Comparison of ENCODE assay signal across 11 cellular contexts in genomic region chr17:50087912-50088405, GRCh38. TPM values are rescaled to one million over a fixed set of nuclear protein-coding genes. Genes with fewer than 3 reads are reported as not detected.
A peak's percentile ranks its signal among the peaks of the same experiment; 100 is the strongest.
DNase-seq lines count a peak whose midpoint lies in the region; ATAC-seq and TF ChIP-seq lines count a peak whose summit lies in the region.
"Had no signal": no experiment of that assay in that cellular context is flagged by ENCODE, and none has a peak within 500 bp of the region (broad histone marks: within the 10 kb centered on the region; RNA-seq: fewer than 3 reads in every experiment).

No MANE protein-coding gene starts in this region.

- peak in 6 of 8 donors; percentile 8 to 49 (median 20) for ATAC-seq in heart right ventricle
- ATAC-seq in gastroesophageal sphincter: peak; percentile 10
- ATAC-seq in omental fat pad (ENCODE audit: low FRiP score): peak; percentile 3
- ATAC-seq in HG02759 (IDR thresholded peaks at IDR 0.05; ENCODE audit: unreplicated experiment): no peak
- ATAC-seq in activated naive CD4-positive, alpha-beta T cell treated with anti-CD3 and anti-CD28 coated beads, Interleukin-2, amount 50 U/mL, for 72 hours: no peak

- DNase-seq in heart right ventricle: no peak
- DNase-seq in left ventricle myocardium inferior: no peak
- no peak for DNase-seq in omental fat pad (ENCODE audit: low spot score)
- DNase-seq in NCI-H774 (lab: John Stamatoyannopoulos, UW): no peak
- no peak for DNase-seq in esophagus muscularis mucosa (ENCODE audit: extremely low spot score)
- no peak for DNase-seq in activated naive CD4-positive, alpha-beta T cell treated with anti-CD3 and anti-CD28 coated beads, Interleukin-2, amount 50 U/mL, for 72 hours (ENCODE audit: low spot score in 2 of 2)

- TF ChIP-seq EP300 in gastroesophageal sphincter (IDR thresholded peaks at IDR 0.05) (no peak), esophagus muscularis mucosa (IDR thresholded peaks at IDR 0.05) (no peak)

- no peaks in the 10 kb centered on the region for H3K9me3 Mint-ChIP-seq in activated naive CD4-positive, alpha-beta T cell treated with anti-CD3 and anti-CD28 coated beads, Interleukin-2, amount 50 U/mL, for 72 hours

- H3K4me1 ChIP-seq in heart right ventricle (no peaks in the 10 kb centered on the region), left ventricle myocardium inferior (no peaks in the 10 kb centered on the region), gastroesophageal sphincter (no peaks in the 10 kb centered on the region), esophagus muscularis mucosa (peaks cover 0 to 5% (median 0%) of the 10 kb centered on the region in 4 donors)

- H3K4me3 ChIP-seq in heart right ventricle: no peak overlapping the region
- H3K4me3 ChIP-seq in left ventricle myocardium inferior: no peak overlapping the region
- no peak overlapping the region for H3K4me3 ChIP-seq in gastroesophageal sphincter
- no peak overlapping the region for H3K4me3 ChIP-seq in esophagus muscularis mucosa
- H3K4me3 ChIP-seq: K562 had no signal

- H3K9me3 ChIP-seq in heart right ventricle (no peaks in the 10 kb centered on the region), left ventricle myocardium inferior (replicated peaks) (no peaks in the 10 kb centered on the region), gastroesophageal sphincter (no peaks in the 10 kb centered on the region), esophagus muscularis mucosa (no peaks in the 10 kb centered on the region)

- H3K27ac ChIP-seq in heart right ventricle: no peak overlapping the region
- H3K27ac ChIP-seq in left ventricle myocardium inferior (replicated peaks): no peak overlapping the region
- H3K27ac ChIP-seq in gastroesophageal sphincter: peak overlapping the region in 1 of 4 donors; percentile 50
- no peak overlapping the region for H3K27ac ChIP-seq in esophagus muscularis mucosa (replicated peaks in 1 of 4)

- H3K36me3 Mint-ChIP-seq in activated naive CD4-positive, alpha-beta T cell treated with anti-CD3 and anti-CD28 coated beads, Interleukin-2, amount 50 U/mL, for 72 hours: no peaks in the 10 kb centered on the region
- H3K36me3 Mint-ChIP-seq: CD14-positive monocyte had no signal

- H3K27me3 ChIP-seq in heart right ventricle: no peaks in the 10 kb centered on the region
- no peaks in the 10 kb centered on the region for H3K27me3 ChIP-seq in left ventricle myocardium inferior (ENCODE audit: low read depth)
- H3K27me3 ChIP-seq in gastroesophageal sphincter: no peaks in the 10 kb centered on the region
- no peaks in the 10 kb centered on the region for H3K27me3 ChIP-seq in esophagus muscularis mucosa

- TF ChIP-seq POLR2A in gastroesophageal sphincter (IDR thresholded peaks at IDR 0.05): no peak
- no peak for TF ChIP-seq POLR2A in esophagus muscularis mucosa (IDR thresholded peaks at IDR 0.05; ENCODE audit: low read depth)

- peaks cover 0 to 40% (median 0%) of the 10 kb centered on the region in 9 donors for H3K36me3 ChIP-seq in heart right ventricle
- peaks cover 11% of the 10 kb centered on the region for H3K36me3 ChIP-seq in left ventricle myocardium inferior
- peaks cover 0 to 48% of the 10 kb centered on the region in 2 donors for H3K36me3 ChIP-seq in gastroesophageal sphincter
- H3K36me3 ChIP-seq in esophagus muscularis mucosa: peaks cover 3 to 34% (median 29%) of the 10 kb centered on the region in 4 donors

- intact Hi-C loops in heart right ventricle (cut with DNase I): loop anchor here (1.0 to 10.0 kb wide), 9 partner anchors 35 to 523 kb away; no protein-coding TSS in a partner anchor
- intact Hi-C loops in left ventricle myocardium inferior (cut with micrococcal nuclease): loop anchor here (5.0 kb wide), 1 partner anchor 61 kb away; no protein-coding TSS in a partner anchor
- intact Hi-C loops in esophagus muscularis mucosa (cut with DNase I): loop anchor here (1.0 kb wide), 1 partner anchor 62 kb away; no protein-coding TSS in a partner anchor

- WGBS in heart right ventricle, 2 donors: 86 to 89% methylated on average over 19 of the region's 19 CpGs
- WGBS in gastroesophageal sphincter (ENCODE audit: low coverage in 1 of 2), 2 donors: no CpG with 5 or more reads among the region's 19 CpGs
- 90% methylated on average over 10 of the region's 19 CpGs for WGBS in esophagus muscularis mucosa

- TF ChIP-seq CTCF in heart right ventricle (IDR thresholded peaks at IDR 0.05) (no peak), left ventricle myocardium inferior (IDR thresholded peaks at IDR 0.05; ENCODE audit: borderline replicate concordance) (no peak), gastroesophageal sphincter (IDR thresholded peaks at IDR 0.05) (no peak), omental fat pad (IDR thresholded peaks at IDR 0.05) (no peak), esophagus muscularis mucosa (IDR thresholded peaks at IDR 0.05) (no peak)

- no peak overlapping the region for H3K27ac Mint-ChIP-seq in activated naive CD4-positive, alpha-beta T cell treated with anti-CD3 and anti-CD28 coated beads, Interleukin-2, amount 50 U/mL, for 72 hours

RNA-seq across cellular contexts. Expression of gene PDK2, which starts 7.2 kb away (rescaled TPM):
- 100 to 1,000 TPM; 161 to 337 (median 231) TPM for total RNA-seq in heart right ventricle
- 100 to 1,000 TPM in 1 of 2 donors, 10 to 100 TPM in 1; 88.1 to 129 TPM for polyA plus RNA-seq in heart right ventricle
- total RNA-seq in left ventricle myocardium inferior: 206 TPM
- 10 to 100 TPM; 31.6 to 70.6 (median 58.1) TPM for total RNA-seq in gastroesophageal sphincter
- 10 to 100 TPM; 42.2 to 72.7 (median 50.7) TPM for total RNA-seq in omental fat pad
- total RNA-seq in esophagus muscularis mucosa: 100 to 1,000 TPM in 1 of 4 donors, 10 to 100 TPM in 3; 31.6 to 118 (median 61.4) TPM
- 10 to 100 TPM; 14.3 to 18.7 TPM for total RNA-seq in activated naive CD4-positive, alpha-beta T cell treated with anti-CD3 and anti-CD28 coated beads, Interleukin-2, amount 50 U/mL, for 72 hours

RNA-seq across cellular contexts. Expression of gene ITGA3, which starts 32.0 kb away (rescaled TPM):
- total RNA-seq in heart right ventricle (10 to 100 TPM; 12.5 to 44.2 (median 22.5) TPM), left ventricle myocardium inferior (17.0 TPM), gastroesophageal sphincter (100 to 1,000 TPM in 3 of 4 donors, 10 to 100 TPM in 1; 62.4 to 131 (median 124) TPM), omental fat pad (10 to 100 TPM; 28.5 to 99.8 (median 41.2) TPM), esophagus muscularis mucosa (10 to 100 TPM; 38.9 to 96.7 (median 58.6) TPM)
- 10 to 100 TPM; 26.1 to 39.9 TPM for polyA plus RNA-seq in heart right ventricle
- total RNA-seq in activated naive CD4-positive, alpha-beta T cell treated with anti-CD3 and anti-CD28 coated beads, Interleukin-2, amount 50 U/mL, for 72 hours: 10 to 100 TPM in 1 of 2 donors, 1 to 10 TPM in 1; 7.4 to 40.7 TPM

RNA-seq across cellular contexts. Expression of gene SAMD14, which starts 42.0 kb away (rescaled TPM):
- total RNA-seq in heart right ventricle (1 to 10 TPM; 1.5 to 3.8 (median 1.9) TPM), left ventricle myocardium inferior (1.6 TPM), gastroesophageal sphincter (1 to 10 TPM; 1.3 to 2.8 (median 2.3) TPM), omental fat pad (under 1 TPM in 2 of 4 donors, not detected in 2; 0.12 to 0.44 TPM), esophagus muscularis mucosa (1 to 10 TPM in 3 of 4 donors, under 1 TPM in 1; 0.98 to 1.8 (median 1.5) TPM)
- 1 to 10 TPM; 1.9 to 3.8 TPM for polyA plus RNA-seq in heart right ventricle
- 1 to 10 TPM; 1.3 to 4.4 TPM for total RNA-seq in activated naive CD4-positive, alpha-beta T cell treated with anti-CD3 and anti-CD28 coated beads, Interleukin-2, amount 50 U/mL, for 72 hours
- total RNA-seq: HT1080 had no signal
- polyA plus RNA-seq: CD14-positive monocyte had no signal

Comparison
In these comparisons a context has a peak if more than half of its experiments do, and no peak if none do; other contexts are left out.
1. ATAC-seq: peak in heart right ventricle (6 of 8), gastroesophageal sphincter (single experiment) and omental fat pad (single experiment); none in HG02759 (single experiment) and activated naive CD4-positive, alpha-beta T cell treated with anti-CD3 and anti-CD28 coated beads, Interleukin-2, amount 50 U/mL, for 72 hours (0 of 2).